ENCODE assay signal across 21 cellular contexts in the genomic region with DNA sequence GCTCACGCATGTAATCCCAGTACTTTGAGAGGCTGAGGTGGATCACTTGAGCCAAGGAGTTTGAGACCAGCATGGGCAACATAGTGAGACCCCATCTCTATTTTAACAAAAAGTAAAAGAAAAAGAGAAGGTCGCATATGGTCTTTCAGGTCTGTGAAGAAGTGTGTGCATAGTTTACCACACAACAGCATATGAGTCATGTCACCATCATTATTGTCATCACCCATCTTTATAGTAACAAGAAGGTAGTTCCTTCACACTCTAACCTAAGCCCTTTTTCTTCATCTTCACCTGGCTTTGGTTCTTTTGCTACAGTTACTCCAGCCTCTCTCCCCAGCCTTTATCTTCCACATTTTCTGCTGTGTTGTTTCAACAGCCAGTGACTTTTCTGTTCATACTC. TPM values are rescaled to one million over a fixed set of nuclear protein-coding genes. Genes with fewer than 3 reads are reported as not detected.
DNase-seq lines count a peak whose midpoint lies in the region; ATAC-seq and TF ChIP-seq lines count a peak whose summit lies in the region.
"Had no signal": no experiment of that assay in that cellular context is flagged by ENCODE, and none has a peak within 500 bp of the region (broad histone marks: within the 10 kb centered on the region; RNA-seq: fewer than 3 reads in every experiment).

No MANE protein-coding gene starts in this region.

- TF ChIP-seq CTCF in natural killer cell (IDR thresholded peaks at IDR 0.05) = no peak
- no peak for TF ChIP-seq CTCF in psoas muscle (IDR thresholded peaks at IDR 0.05)

- H3K27me3 ChIP-seq in CD4-positive, alpha-beta memory T cell (ENCODE audit: insufficient read depth, low read length) = no peaks in the 10 kb centered on the region
- no peaks in the 10 kb centered on the region for H3K27me3 ChIP-seq in psoas muscle (ENCODE audit: insufficient read depth in 3 of 3, low read length in 2 of 3)
- H3K27me3 ChIP-seq: foreskin keratinocyte had no signal

- peaks cover 96% of the 10 kb centered on the region for H3K4me1 ChIP-seq in CD4-positive, alpha-beta memory T cell (ENCODE audit: insufficient read depth, low read length)
- H3K4me1 ChIP-seq in psoas muscle = peaks cover 11% of the 10 kb centered on the region

- intact Hi-C loops in CD4-positive, alpha-beta memory T cell (cut with micrococcal nuclease) = no loop called here
- intact Hi-C loops in natural killer cell (cut with micrococcal nuclease) (no loop called here), psoas muscle (cut with DNase I) (loop anchor here in 1 of 2 donors (10.0 kb wide), 1 partner anchor 86 kb away; no protein-coding TSS in a partner anchor)

- no peaks in the 10 kb centered on the region for H3K27me3 Mint-ChIP-seq in CD4-positive, alpha-beta memory T cell
- no peaks in the 10 kb centered on the region for H3K27me3 Mint-ChIP-seq in activated CD8-positive, alpha-beta T cell treated with anti-CD3 and anti-CD28 coated beads, Interleukin-2, amount 10 ng/mL, durations not matched to agents 7 days and 5 days (ENCODE audit: low read depth)
- no peaks in the 10 kb centered on the region for H3K27me3 Mint-ChIP-seq in natural killer cell (ENCODE audit: low read depth in 2 of 2)

- peak overlapping the region in 6 of 7 donors; percentile 4 to 77 (median 47) for H3K27ac Mint-ChIP-seq in CD4-positive, alpha-beta memory T cell
- peak overlapping the region; percentile 4 for H3K27ac Mint-ChIP-seq in activated CD8-positive, alpha-beta T cell treated with anti-CD3 and anti-CD28 coated beads, Interleukin-2, amount 10 ng/mL, durations not matched to agents 7 days and 5 days
- peak overlapping the region; percentile 85 to 92 for H3K27ac Mint-ChIP-seq in natural killer cell

- peaks cover 70 to 93% (median 82%) of the 10 kb centered on the region in 4 donors for H3K4me1 Mint-ChIP-seq in CD4-positive, alpha-beta memory T cell
- H3K4me1 Mint-ChIP-seq in activated CD8-positive, alpha-beta T cell treated with anti-CD3 and anti-CD28 coated beads, Interleukin-2, amount 10 ng/mL, durations not matched to agents 7 days and 5 days (ENCODE audit: low read depth) = peaks cover 84% of the 10 kb centered on the region
- H3K4me1 Mint-ChIP-seq in natural killer cell = peaks cover 66 to 75% of the 10 kb centered on the region in 2 donors

- no peaks in the 10 kb centered on the region for H3K9me3 ChIP-seq in CD4-positive, alpha-beta memory T cell (ENCODE audit: control insufficient read depth in 1 of 2, low read length in 2 of 2)
- H3K9me3 ChIP-seq in psoas muscle = no peaks in the 10 kb centered on the region

- H3K9me3 Mint-ChIP-seq in CD4-positive, alpha-beta memory T cell = no peaks in the 10 kb centered on the region
- no peaks in the 10 kb centered on the region for H3K9me3 Mint-ChIP-seq in activated CD8-positive, alpha-beta T cell treated with anti-CD3 and anti-CD28 coated beads, Interleukin-2, amount 10 ng/mL, durations not matched to agents 7 days and 5 days (ENCODE audit: insufficient read depth)
- peaks cover 0 to 2% of the 10 kb centered on the region in 2 donors for H3K9me3 Mint-ChIP-seq in natural killer cell

- ATAC-seq in activated CD4-positive, CD25-positive, alpha-beta regulatory T cell treated with anti-CD3 and anti-CD28 coated beads, Interleukin-2, amount 50 U/mL, for 24 hours = peak; percentile 78 to 80
- ATAC-seq in activated CD8-positive, alpha-beta T cell treated with anti-CD3 and anti-CD28 coated beads, Interleukin-2, amount 10 ng/mL, durations not matched to agents 7 days and 5 days = no peak
- ATAC-seq in natural killer cell (peak in 2 of 3 donors; percentile 53 to 72), psoas muscle (no peak), HG03196 (IDR thresholded peaks at IDR 0.05; ENCODE audit: unreplicated experiment) (no peak)
- ATAC-seq: foreskin keratinocyte had no signal

- peaks cover 6% of the 10 kb centered on the region for H3K36me3 ChIP-seq in CD4-positive, alpha-beta memory T cell (ENCODE audit: insufficient read depth, low read length)
- no peaks in the 10 kb centered on the region for H3K36me3 ChIP-seq in psoas muscle (ENCODE audit: insufficient read depth in 1 of 2, low read depth in 1 of 2)

- H3K4me3 ChIP-seq in CD4-positive, alpha-beta memory T cell (ENCODE audit: low read length in 2 of 2) = no peak overlapping the region
- no peak overlapping the region for H3K4me3 ChIP-seq in psoas muscle

- peaks cover 21 to 32% of the 10 kb centered on the region in 2 donors for H3K36me3 Mint-ChIP-seq in CD4-positive, alpha-beta memory T cell
- peaks cover 29% of the 10 kb centered on the region for H3K36me3 Mint-ChIP-seq in activated CD8-positive, alpha-beta T cell treated with anti-CD3 and anti-CD28 coated beads, Interleukin-2, amount 10 ng/mL, durations not matched to agents 7 days and 5 days (ENCODE audit: low read depth)
- no peaks in the 10 kb centered on the region for H3K36me3 Mint-ChIP-seq in natural killer cell

- DNase-seq in activated CD4-positive, CD25-positive, alpha-beta regulatory T cell treated with anti-CD3 and anti-CD28 coated beads, Interleukin-2, amount 50 U/mL, for 72 hours = no peak
- no peak for DNase-seq in CD4-positive, alpha-beta memory T cell
- no peak for DNase-seq in activated CD8-positive, alpha-beta T cell treated with anti-CD3 and anti-CD28 coated beads, Interleukin-2, amount 10 ng/mL, durations not matched to agents 7 days and 5 days
- DNase-seq in natural killer cell (no peak), psoas muscle (no peak), NCI-H1694 (lab: John Stamatoyannopoulos, UW) (no peak)
- DNase-seq: activated CD8-positive, alpha-beta memory T cell treated with anti-CD3 and anti-CD28 coated beads, Interleukin-2, amount 50 U/mL, for 48 hours; dermis blood vessel endothelial cell; DMS153; foreskin keratinocyte; H7; kidney; mammary epithelial cell; NCI-H1105; NCI-H2107; NCI-H524; stimulated activated CD4-positive, alpha-beta T cell treated with anti-CD3 and anti-CD28 coated beads, Interleukin-1b, Interleukin-23, amount 100 ng/mL, for 48 hours had no signal

- 95 to 100% (median 98%) methylated on average over 2 of the region's 2 CpGs for WGBS in psoas muscle, 3 donors

- peak overlapping the region in 4 of 8 donors; percentile 17 to 51 (median 46) for H3K4me3 Mint-ChIP-seq in CD4-positive, alpha-beta memory T cell
- H3K4me3 Mint-ChIP-seq in activated CD8-positive, alpha-beta T cell treated with anti-CD3 and anti-CD28 coated beads, Interleukin-2, amount 10 ng/mL, durations not matched to agents 7 days and 5 days = no peak overlapping the region
- H3K4me3 Mint-ChIP-seq in natural killer cell = no peak overlapping the region

- CTCF ChIA-PET in CD4-positive, alpha-beta memory T cell (lab: Charles Lee; ENCODE audit: partially characterized antibody) = interaction anchor here (0.9 to 2.0 kb wide), 4 partner anchors 17 to 64 kb away, joined by 3 to 9 read pairs (median 6); no protein-coding TSS in a partner anchor
- CTCF ChIA-PET in activated CD8-positive, alpha-beta T cell treated with anti-CD3 and anti-CD28 coated beads, Interleukin-2, amount 10 ng/mL, durations not matched to agents 7 days and 5 days (lab: Charles Lee) = interaction anchor here (1.4 to 2.0 kb wide), 3 partner anchors 17 to 41 kb away, joined by 5 to 11 read pairs (median 5); no protein-coding TSS in a partner anchor

- no peak overlapping the region for H3K27ac ChIP-seq in CD4-positive, alpha-beta memory T cell (ENCODE audit: low read depth, low read length)
- no peak overlapping the region for H3K27ac ChIP-seq in psoas muscle
- H3K27ac ChIP-seq: C4-2B, epithelial cell of prostate, foreskin keratinocyte had no signal

- POLR2A ChIA-PET in CD4-positive, alpha-beta memory T cell (lab: Charles Lee; ENCODE audit: partially characterized antibody) = interaction anchor here (0.7 to 3.8 kb wide), 2 partner anchors 28 to 43 kb away, joined by 3 to 18 read pairs; no protein-coding TSS in a partner anchor
- POLR2A ChIA-PET in activated CD8-positive, alpha-beta T cell treated with anti-CD3 and anti-CD28 coated beads, Interleukin-2, amount 10 ng/mL, durations not matched to agents 7 days and 5 days (lab: Charles Lee) = no interaction called here

RNA-seq across cellular contexts. Expression of a gene that starts 39.2 kb away (rescaled TPM):
- total RNA-seq in CD4-positive, alpha-beta memory T cell = 100 to 1,000 TPM; 251 to 262 TPM
- 100 to 1,000 TPM in 1 of 2 donors, 10 to 100 TPM in 1; 13.7 to 104 TPM for polyA plus RNA-seq in CD4-positive, alpha-beta memory T cell
- 10 to 100 TPM; 84.6 to 91.6 TPM for total RNA-seq in activated CD8-positive, alpha-beta T cell treated with anti-CD3 and anti-CD28 coated beads, Interleukin-2, amount 10 ng/mL, durations not matched to agents 7 days and 5 days
- 100 to 1,000 TPM; 176 to 204 (median 186) TPM for total RNA-seq in natural killer cell
- total RNA-seq in psoas muscle = 10 to 100 TPM; 16.3 to 27.8 (median 24.9) TPM
- 10 to 100 TPM in 1 of 3 donors, 1 to 10 TPM in 2; 7.4 to 16.0 (median 9.0) TPM for polyA plus RNA-seq in psoas muscle

RNA-seq across cellular contexts. Expression of a gene that starts 57.1 kb away (rescaled TPM):
- 100 to 1,000 TPM; 238 to 240 TPM for total RNA-seq in CD4-positive, alpha-beta memory T cell
- 100 to 1,000 TPM in 1 of 2 donors, 10 to 100 TPM in 1; 74.4 to 128 TPM for polyA plus RNA-seq in CD4-positive, alpha-beta memory T cell
- 100 to 1,000 TPM; 241 to 253 TPM for total RNA-seq in activated CD8-positive, alpha-beta T cell treated with anti-CD3 and anti-CD28 coated beads, Interleukin-2, amount 10 ng/mL, durations not matched to agents 7 days and 5 days
- total RNA-seq in natural killer cell = 100 to 1,000 TPM; 249 to 269 (median 253) TPM
- total RNA-seq in psoas muscle = 100 to 1,000 TPM in 1 of 4 donors, 10 to 100 TPM in 3; 62.8 to 114 (median 86.4) TPM
- polyA plus RNA-seq in psoas muscle = 100 to 1,000 TPM in 2 of 3 donors, 10 to 100 TPM in 1; 66.2 to 135 (median 114) TPM

Comparison
In these comparisons a context has a peak if more than half of its experiments do, and no peak if none do; other contexts are left out.
1. ATAC-seq: peak in activated CD4-positive, CD25-positive, alpha-beta regulatory T cell treated with anti-CD3 and anti-CD28 coated beads, Interleukin-2, amount 50 U/mL, for 24 hours (2 of 2) and natural killer cell (2 of 3); none in activated CD8-positive, alpha-beta T cell treated with anti-CD3 and anti-CD28 coated beads, Interleukin-2, amount 10 ng/mL, durations not matched to agents 7 days and 5 days (single experiment), psoas muscle (0 of 4) and HG03196 (single experiment).
2. H3K27ac Mint-ChIP-seq: peak in every context shown above with its lines; median percentile 88 in natural killer cell; 47 in CD4-positive, alpha-beta memory T cell; 4 in activated CD8-positive, alpha-beta T cell treated with anti-CD3 and anti-CD28 coated beads, Interleukin-2, amount 10 ng/mL, durations not matched to agents 7 days and 5 days.